Comparison of ENCODE assay signal across 7 cellular contexts in the genomic region with DNA sequence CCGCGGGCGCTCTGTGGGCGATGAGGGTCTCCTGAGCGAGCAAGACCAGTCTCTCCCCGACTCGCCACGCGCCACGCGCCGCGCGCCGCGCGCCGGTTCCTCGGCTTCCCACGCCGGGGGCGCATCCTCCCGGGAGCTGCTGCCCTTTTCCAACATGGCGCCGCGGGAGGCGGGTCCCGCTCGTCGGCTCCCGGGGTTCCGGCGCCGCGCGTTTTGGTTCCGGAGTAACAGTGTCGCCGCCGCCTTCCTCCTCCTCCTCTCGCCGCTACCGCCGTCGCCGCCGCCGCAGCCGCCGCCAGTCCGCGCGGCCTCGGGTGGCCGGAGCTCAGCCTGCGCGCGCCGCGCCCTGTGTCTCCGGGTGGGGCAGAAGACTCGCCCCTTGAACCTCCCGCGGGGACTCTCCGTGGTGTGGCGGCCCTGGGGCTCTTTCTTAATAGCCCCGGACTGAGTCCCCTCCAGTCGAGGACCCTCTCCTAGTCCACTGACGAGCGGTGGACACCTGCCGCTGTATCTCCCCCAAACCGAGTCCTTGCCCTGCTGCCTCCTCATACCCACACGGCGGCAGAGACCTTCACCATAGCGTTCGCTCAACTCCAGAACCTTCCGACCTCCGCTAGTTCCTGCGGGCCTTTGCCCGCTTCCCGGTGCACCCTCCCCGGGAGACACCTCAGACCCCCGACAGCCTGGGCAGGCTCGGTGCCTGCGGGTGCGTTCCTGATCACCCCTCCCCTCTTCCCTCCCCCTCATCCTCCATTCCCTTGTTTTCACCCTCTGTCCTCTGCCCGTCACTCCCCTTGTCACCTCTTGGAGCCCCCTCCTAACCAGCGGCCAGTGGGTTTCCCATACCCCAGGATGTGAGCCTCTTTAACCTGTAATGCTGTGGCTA. TPM values are rescaled to one million over a fixed set of nuclear protein-coding genes. Genes with fewer than 3 reads are reported as not detected.
A peak's percentile ranks its signal among the peaks of the same experiment; 100 is the strongest.
DNase-seq lines count a peak whose midpoint lies in the region; ATAC-seq and TF ChIP-seq lines count a peak whose summit lies in the region.

A gene (plus strand): TSS at position 242 of the 886 bp plus-strand sequence. CDS start 633 bp downstream, at position 875.

- peak within 1 kb of the TSS; percentile 92 to 96 for H3K9ac ChIP-seq in mucosa of rectum (ENCODE audit: low read depth in 1 of 2, low read length in 2 of 2)

- ATAC-seq in GM18517 (IDR thresholded peaks at IDR 0.05; ENCODE audit: unreplicated experiment), result peak; percentile 36

- H4K20me1 ChIP-seq in OCI-LY7 (ENCODE audit: insufficient read depth, low read length), result no peaks in the 10 kb centered on the region

- TSS peak; percentile 45 for BruUV-seq in OCI-LY7 (replicated peaks; lab: Mats Ljungman, UMichigan)

- intact Hi-C loops in OCI-LY7 (cut with micrococcal nuclease; ENCODE audit: unreplicated experiment), result loop anchor here (5.0 kb wide), 1 partner anchor 295 kb away; no protein-coding TSS in a partner anchor

- peaks cover 17% of the 10 kb centered on the region; the same call in 1 of the 2 replicates for H3K79me2 ChIP-seq in OCI-LY7 (ENCODE audit: insufficient read depth, low read depth, low read length)

- no peaks in the 10 kb centered on the region for H3K9me2 ChIP-seq in OCI-LY7 (ENCODE audit: insufficient read depth, low read length)

- TF ChIP-seq CTCF in OCI-LY7 (conservative IDR thresholded peaks at IDR 0.05; ENCODE audit: low read length) (no peak), epithelial cell of proximal tubule (conservative IDR thresholded peaks at IDR 0.05; ENCODE audit: low read depth, low read length) (no peak)

- peak within 1 kb of the TSS; percentile 95 for H3K4me2 ChIP-seq in OCI-LY7 (ENCODE audit: low read length)

- CTCF ChIA-PET in OCI-LY7 (lab: Charles Lee; ENCODE audit: unreplicated experiment), result no interaction called here

- H2AFZ ChIP-seq in OCI-LY7 (ENCODE audit: low read length), result peak within 1 kb of the TSS; percentile 78

- H3K27ac ChIP-seq in OCI-LY7 (ENCODE audit: low read depth, low read length, poor library complexity, severe bottlenecking) (peak within 1 kb of the TSS; percentile 77), mucosa of rectum (ENCODE audit: low read depth in 2 of 2, low read length in 2 of 2) (peak within 1 kb of the TSS; percentile 89 to 90)

- H3K4me1 ChIP-seq in OCI-LY7 (ENCODE audit: insufficient read depth, low read length, poor library complexity, severe bottlenecking), result peaks cover 60% of the 10 kb centered on the region
- H3K4me1 ChIP-seq in mucosa of rectum (ENCODE audit: control insufficient read depth in 2 of 2, insufficient read depth in 2 of 2, low read length in 2 of 2), result peaks cover 18 to 19% of the 10 kb centered on the region in 2 donors

- DNase-seq in HK-2 (ENCODE audit: unreplicated experiment) (peak; percentile 67), OCI-LY7 (ENCODE audit: low spot score) (peak; percentile 83), activated T-cell treated with anti-CD3 and anti-CD28 coated beads for 4 hours (peak; percentile 69), epithelial cell of proximal tubule (ENCODE audit: low read depth) (no peak)
- DNase-seq in stimulated activated CD8-positive, alpha-beta memory T cell treated with anti-CD3 and anti-CD28 coated beads, Interleukin-4, amount 100 ng/mL, for 24 hours (ENCODE audit: low read depth), result peak; percentile 77

- no peaks in the 10 kb centered on the region; the same call in 1 of the 2 replicates for H3K9me3 ChIP-seq in OCI-LY7 (ENCODE audit: low read length)
- H3K9me3 ChIP-seq in mucosa of rectum (ENCODE audit: control insufficient read depth in 2 of 2, low read length in 2 of 2), result no peaks in the 10 kb centered on the region

- H3K4me3 ChIP-seq in OCI-LY7 (ENCODE audit: low read depth, low read length, poor library complexity, severe bottlenecking) (peak within 1 kb of the TSS; percentile 81), epithelial cell of proximal tubule (ENCODE audit: low read depth, low read length) (peak within 1 kb of the TSS; percentile 68), mucosa of rectum (ENCODE audit: low read length in 2 of 2) (peak within 1 kb of the TSS; percentile 72 to 99)

- POLR2A ChIA-PET in OCI-LY7 (lab: Charles Lee), result interaction anchor here (0.7 to 1.5 kb wide), 5 partner anchors 18 to 243 kb away, joined by 3 to 4 read pairs (median 3); a partner anchor contains a TSS

- H3K36me3 ChIP-seq in OCI-LY7 (ENCODE audit: insufficient read depth, low read length) (peaks cover 9% of the 10 kb centered on the region; the same call in 1 of the 2 replicates), mucosa of rectum (ENCODE audit: control insufficient read depth in 2 of 2, insufficient read depth in 2 of 2, low read length in 2 of 2) (peaks cover 3 to 5% of the 10 kb centered on the region in 2 donors)

- H3K27me3 ChIP-seq in mucosa of rectum (ENCODE audit: control insufficient read depth in 2 of 2, insufficient read depth in 2 of 2, low read length in 2 of 2), result no peaks in the 10 kb centered on the region

RNA-seq across cellular contexts. Expression of the gene that starts here (rescaled TPM):
- 9.0 and 10.2 TPM in 2 replicates for total RNA-seq in OCI-LY7 (2014; rRNA removed; shearing (Covaris generic))
- total RNA-seq in OCI-LY7 (2022), result 35.0 and 44.6 TPM in 2 replicates
- total RNA-seq in epithelial cell of proximal tubule, result 2.8 and 3.2 TPM in 2 replicates
